In genomic region chr3:14864131-14864530, GRCh38 we compare ENCODE assay signal across 1 cellular context.
TF ChIP-seq lines count a peak whose summit lies in the region.

No MANE protein-coding gene starts in this region.

TF ChIP-seq in H1, 55 proteins besides CTCF, POLR2A, EP300 and RAD21:
- TF ChIP-seq CHD1 (IDR thresholded peaks at IDR 0.05; ENCODE audit: low read depth, low read length) (no peak), TBP (IDR thresholded peaks at IDR 0.05; ENCODE audit: low read depth, low read length) (no peak), CTBP2 (IDR thresholded peaks at IDR 0.05; ENCODE audit: borderline replicate concordance, insufficient read depth, insufficient read length, low read length) (no peak), HDAC6 (IDR thresholded peaks at IDR 0.05; ENCODE audit: low read depth, low read length) (no peak), SRF (IDR thresholded peaks at IDR 0.05; ENCODE audit: low read depth, low read length) (no peak)
